In the genomic region with DNA sequence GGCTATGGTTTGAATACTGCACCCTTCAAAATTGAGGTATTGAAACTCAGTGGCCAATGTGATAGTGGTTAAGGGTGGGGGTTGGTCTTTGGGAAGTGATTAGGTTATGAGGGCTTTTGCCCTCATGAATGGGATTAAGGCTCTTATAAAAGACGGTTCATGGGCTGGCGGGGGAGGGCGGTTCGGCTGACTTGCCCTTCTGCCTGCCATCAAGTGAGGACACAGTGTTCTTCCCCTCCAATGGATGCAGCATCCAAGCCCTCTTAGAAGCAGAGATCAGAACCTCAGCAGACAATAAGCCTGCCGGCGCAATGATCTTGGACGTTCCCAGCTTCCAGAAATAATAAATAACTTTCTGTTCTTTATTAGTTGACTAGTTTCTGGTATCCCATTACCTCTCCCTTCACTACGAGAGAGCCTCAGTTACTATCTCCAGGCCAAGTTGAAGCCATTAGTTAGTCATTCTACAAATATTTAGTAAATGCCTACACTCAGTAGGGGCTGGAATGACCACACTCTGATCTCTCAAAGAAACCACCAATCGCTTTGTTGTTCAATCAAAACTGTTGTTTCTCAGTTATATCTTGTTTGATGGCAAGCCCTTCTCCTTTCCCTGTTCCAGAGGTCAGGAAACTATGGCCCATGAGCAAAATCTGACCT, we compare ENCODE assay signal across 25 cellular contexts.
DNase-seq lines count a peak whose midpoint lies in the region; ATAC-seq and TF ChIP-seq lines count a peak whose summit lies in the region.
"Had no signal": no experiment of that assay in that cellular context is flagged by ENCODE, and none has a peak within 500 bp of the region (broad histone marks: within the 10 kb centered on the region; RNA-seq: fewer than 3 reads in every experiment).

No MANE protein-coding gene starts in this region.

- CTCF ChIA-PET in HCT116 (lab: Charles Lee) (no interaction called here), OCI-LY7 (lab: Charles Lee; ENCODE audit: unreplicated experiment) (no interaction called here)

- H4K20me1 ChIP-seq in HCT116 (ENCODE audit: insufficient read depth) (no peaks in the 10 kb centered on the region), OCI-LY7 (ENCODE audit: insufficient read depth, low read length) (no peaks in the 10 kb centered on the region)

- no peak overlapping the region for H2BK15ac ChIP-seq in mesenchymal stem cell (ENCODE audit: low read depth, poor library complexity, severe bottlenecking)

- H3K4ac ChIP-seq in mesenchymal stem cell (ENCODE audit: low read depth in 1 of 2, low read length in 2 of 2), result no peak overlapping the region

- H3K9ac ChIP-seq in HCT116 (ENCODE audit: low read length), result no peak overlapping the region
- H3K9ac ChIP-seq in mesenchymal stem cell (ENCODE audit: low read length), result no peak overlapping the region

- RAD21 ChIA-PET in HCT116 (lab: Charles Lee; ENCODE audit: low non-redundant PET in 1 of 2, low total read pairs in 2 of 2, uncharacterized antibody in 2 of 2, unreplicated experiment in 2 of 2), result no interaction called here

- TF ChIP-seq CTCF in HCT116 (IDR thresholded peaks at IDR 0.05 in 2 of 3, conservative IDR thresholded peaks at IDR 0.05 in 1 of 3; ENCODE audit: borderline replicate concordance in 1 of 3, insufficient read depth in 1 of 3, low read depth in 2 of 3, low read length in 2 of 3) (no peak), OCI-LY7 (conservative IDR thresholded peaks at IDR 0.05; ENCODE audit: low read length) (no peak)

- no peak overlapping the region for H2BK5ac ChIP-seq in mesenchymal stem cell (ENCODE audit: low read depth, low read length, poor library complexity, severe bottlenecking)

- H4K8ac ChIP-seq in mesenchymal stem cell (ENCODE audit: low read length), result no peak overlapping the region

- H3K18ac ChIP-seq in mesenchymal stem cell (ENCODE audit: low read depth in 1 of 2, low read length in 2 of 2), result peak overlapping the region in 1 of 2 experiments; percentile 53

- TF ChIP-seq RAD21 in HCT116 (IDR thresholded peaks at IDR 0.05; ENCODE audit: low read depth), result no peak

- no peak overlapping the region for H3K27ac ChIP-seq in HCT116 (ENCODE audit: low read depth, low read length)
- H3K27ac ChIP-seq in mesenchymal stem cell (ENCODE audit: low read length, poor library complexity, severe bottlenecking), result peak overlapping the region; percentile 15
- H3K27ac ChIP-seq in OCI-LY7 (ENCODE audit: low read depth, low read length, poor library complexity, severe bottlenecking), result no peak overlapping the region
- H3K27ac ChIP-seq: A549, C4-2B, esophagus squamous epithelium, spleen, upper lobe of left lung had no signal

- intact Hi-C loops in HCT116 (cut with micrococcal nuclease) (no loop called here), OCI-LY7 (cut with micrococcal nuclease; ENCODE audit: unreplicated experiment) (no loop called here)

- H3K14ac ChIP-seq in mesenchymal stem cell (ENCODE audit: low read length in 2 of 2), result no peak overlapping the region

- H3K36me3 ChIP-seq in HCT116 (ENCODE audit: control insufficient read depth in 1 of 2, insufficient read depth in 2 of 2, low read length in 2 of 2) (no peaks in the 10 kb centered on the region), mesenchymal stem cell (ENCODE audit: control insufficient read depth in 1 of 2, insufficient read depth in 2 of 2, low read depth in 1 of 2, low read length in 2 of 2) (no peaks in the 10 kb centered on the region), OCI-LY7 (ENCODE audit: insufficient read depth, low read length) (no peaks in the 10 kb centered on the region)
- H3K36me3 ChIP-seq: esophagus squamous epithelium, spleen, upper lobe of left lung had no signal

- no peak for TF ChIP-seq POLR2A in HCT116 (IDR thresholded peaks at IDR 0.05; ENCODE audit: borderline replicate concordance, extremely low read depth, insufficient read depth, insufficient read length)

- peak overlapping the region; percentile 22 for H2AK5ac ChIP-seq in mesenchymal stem cell (ENCODE audit: low read length, severe bottlenecking)

- DNase-seq in ACHN, result peak; percentile 2
- no peak for DNase-seq in HCT116 (ENCODE audit: low read depth, low spot score)
- peak; percentile 29 for DNase-seq in amniotic epithelial cell (ENCODE audit: low read depth)
- DNase-seq in mesenchymal stem cell, result peak; percentile 57
- DNase-seq in NCI-H1694 treated with DMSO at 0.1 percent for 48 hours (lab: John Stamatoyannopoulos, UW), result no peak
- no peak for DNase-seq in OCI-LY7 (ENCODE audit: low spot score)
- no peak for DNase-seq in NCI-H2029 (lab: John Stamatoyannopoulos, UW)
- DNase-seq: activated CD4-positive, alpha-beta T cell treated with anti-CD3 and anti-CD28 coated beads for 1 hour; activated CD8-positive, alpha-beta memory T cell treated with anti-CD3 and anti-CD28 coated beads for 24 hours; activated naive CD4-positive, alpha-beta T cell treated with anti-CD3 and anti-CD28 coated beads, Interleukin-2, amount 10 ng/mL, durations not matched to agents 7 days and 5 days; activated T-cell treated with anti-CD3 and anti-CD28 coated beads, Interleukin-2, amount 50 U/mL, for 4 hours; aorta; effector memory CD4-positive, alpha-beta T cell; esophagus squamous epithelium; left colon; NCI-H146; nephron progenitor cell; NK-92 treated with Interleukin-12 subunit alpha and Interleukin-12 subunit beta, amount 100 ng/mL, for 24 hours; spleen; stimulated activated CD4-positive, alpha-beta T cell treated with anti-CD3 and anti-CD28 coated beads, Interleukin-4, amount 100 ng/mL, for 24 hours; stimulated activated naive CD8-positive, alpha-beta T cell treated with anti-CD3 and anti-CD28 coated beads, Interleukin-15, amount 100 ng/mL, for 72 hours had no signal

- no peak overlapping the region for H2AFZ ChIP-seq in HCT116 (ENCODE audit: low read depth, low read length, poor library complexity, severe bottlenecking)
- no peak overlapping the region for H2AFZ ChIP-seq in mesenchymal stem cell (ENCODE audit: low read depth, low read length)
- no peak overlapping the region for H2AFZ ChIP-seq in OCI-LY7 (ENCODE audit: low read length)

- no peak overlapping the region for H2BK12ac ChIP-seq in mesenchymal stem cell (ENCODE audit: low read length in 2 of 2)

- H4K91ac ChIP-seq in mesenchymal stem cell (ENCODE audit: low read length), result no peak overlapping the region

- ATAC-seq in HCT116 (peak; percentile 77), HG03432 (IDR thresholded peaks at IDR 0.05; ENCODE audit: unreplicated experiment) (no peak)
- ATAC-seq: A549; activated T-cell treated with anti-CD3 and anti-CD28 coated beads, Interleukin-2, amount 50 U/mL, for 4 hours; left colon had no signal

- H3K4me2 ChIP-seq in HCT116 (ENCODE audit: low read length), result peak overlapping the region; percentile 35
- no peak overlapping the region for H3K4me2 ChIP-seq in mesenchymal stem cell (ENCODE audit: low read length, poor library complexity, severe bottlenecking)
- no peak overlapping the region for H3K4me2 ChIP-seq in OCI-LY7 (ENCODE audit: low read length)
- H3K4me2 ChIP-seq: A549 had no signal

- H3K79me1 ChIP-seq in mesenchymal stem cell (replicated peaks; ENCODE audit: low read length, poor library complexity, severe bottlenecking), result peaks cover 25% of the 10 kb centered on the region

- H3K9me3 ChIP-seq in HCT116 (ENCODE audit: control insufficient read depth in 1 of 2, insufficient read depth in 1 of 2, low read depth in 1 of 2, low read length in 2 of 2) (no peaks in the 10 kb centered on the region), mesenchymal stem cell (ENCODE audit: control insufficient read depth, low read length) (no peaks in the 10 kb centered on the region), OCI-LY7 (ENCODE audit: low read length) (no peaks in the 10 kb centered on the region)
- H3K9me3 ChIP-seq: A549, esophagus squamous epithelium, spleen, upper lobe of left lung had no signal

- no peak overlapping the region for H3K4me3 ChIP-seq in HCT116 (replicated peaks in 1 of 2; ENCODE audit: low read depth in 1 of 2, low read length in 2 of 2)
- no peak overlapping the region for H3K4me3 ChIP-seq in mesenchymal stem cell (ENCODE audit: insufficient read depth in 1 of 2, low read depth in 1 of 2, low read length in 2 of 2)
- no peak overlapping the region for H3K4me3 ChIP-seq in OCI-LY7 (ENCODE audit: low read depth, low read length, poor library complexity, severe bottlenecking)
- H3K4me3 ChIP-seq: A549, esophagus squamous epithelium, spleen, upper lobe of left lung had no signal

- WGBS in mesenchymal stem cell, result 78% methylated on average over 6 of the region's 9 CpGs

- POLR2A ChIA-PET in HCT116 (lab: Charles Lee) (no interaction called here), OCI-LY7 (lab: Charles Lee) (no interaction called here)

- H3K23ac ChIP-seq in mesenchymal stem cell (ENCODE audit: low read length in 2 of 2), result no peak overlapping the region

- H2BK120ac ChIP-seq in mesenchymal stem cell (ENCODE audit: low read depth, low read length), result no peak overlapping the region

- H3K9me2 ChIP-seq in HCT116 (ENCODE audit: insufficient read depth) (no peaks in the 10 kb centered on the region), OCI-LY7 (ENCODE audit: insufficient read depth, low read length) (no peaks in the 10 kb centered on the region)

- H3K4me1 ChIP-seq in HCT116 (ENCODE audit: control insufficient read depth in 1 of 2, insufficient read depth in 2 of 2, low read length in 2 of 2) (peaks cover 17 to 40% of the 10 kb centered on the region in 2 experiments), mesenchymal stem cell (ENCODE audit: control insufficient read depth, insufficient read depth, low read depth, low read length) (peaks cover 11% of the 10 kb centered on the region), OCI-LY7 (ENCODE audit: insufficient read depth, low read length, poor library complexity, severe bottlenecking) (no peaks in the 10 kb centered on the region)
- H3K4me1 ChIP-seq: A549 had no signal

- H3K79me2 ChIP-seq in HCT116 (ENCODE audit: insufficient read depth, low read length) (no peaks in the 10 kb centered on the region), OCI-LY7 (ENCODE audit: insufficient read depth, low read depth, low read length) (no peaks in the 10 kb centered on the region)

- H3K27me3 ChIP-seq in HCT116 (ENCODE audit: insufficient read depth, low read length) (no peaks in the 10 kb centered on the region), mesenchymal stem cell (ENCODE audit: control insufficient read depth in 1 of 2, insufficient read depth in 1 of 2, low read length in 2 of 2) (no peaks in the 10 kb centered on the region)
- H3K27me3 ChIP-seq: esophagus squamous epithelium, spleen, upper lobe of left lung had no signal

- no TSS peak for BruUV-seq in HCT116 (replicated peaks; lab: Mats Ljungman, UMichigan)
- BruUV-seq in OCI-LY7 (replicated peaks; lab: Mats Ljungman, UMichigan), result no TSS peak

- in situ Hi-C loops in ACHN (cut with HindIII; ENCODE audit: low pct_ligation_motif_present, low pct_unique_long_range_greater_than_20kb, low sequenced_read_pairs), result no loop called here

Comparison
In these comparisons a context has a peak if more than half of its experiments do, and no peak if none do; other contexts are left out.
1. DNase-seq: peak in ACHN (single experiment), amniotic epithelial cell (single experiment) and mesenchymal stem cell (single experiment); none in HCT116 (single experiment), NCI-H1694 treated with DMSO at 0.1 percent for 48 hours (single experiment), OCI-LY7 (single experiment) and NCI-H2029 (single experiment).